In genomic region chr5:170314696-170315095, GRCh38 we compare ENCODE assay signal across 18 cellular contexts. TPM values are rescaled to one million over a fixed set of nuclear protein-coding genes. Genes with fewer than 3 reads are reported as not detected.
DNase-seq lines count a peak whose midpoint lies in the region; ATAC-seq and TF ChIP-seq lines count a peak whose summit lies in the region.
"Had no signal": no experiment of that assay in that cellular context is flagged by ENCODE, and none has a peak within 500 bp of the region (broad histone marks: within the 10 kb centered on the region; RNA-seq: fewer than 3 reads in every experiment).

No MANE protein-coding gene starts in this region.

- peak; percentile 42 for TF ChIP-seq CTCF in endodermal cell (conservative IDR thresholded peaks at IDR 0.05)
- TF ChIP-seq CTCF in neutrophil (IDR thresholded peaks at IDR 0.05), result no peak
- no peak for TF ChIP-seq CTCF in thoracic aorta (IDR thresholded peaks at IDR 0.05)

- H3K4me3 Mint-ChIP-seq in activated CD8-positive, alpha-beta memory T cell treated with anti-CD3 and anti-CD28 coated beads, Interleukin-2, amount 10 ng/mL, durations not matched to agents 7 days and 5 days, result no peak overlapping the region
- no peak overlapping the region for H3K4me3 Mint-ChIP-seq in endodermal cell
- H3K4me3 Mint-ChIP-seq: activated T-helper 1 cell treated with anti-CD3 and anti-CD28 coated beads, Interleukin-12 subunit alpha, Interleukin-12 subunit beta, Interleukin-2, Interleukin-4 antibody, amounts not matched to agents 30 ng/mL and 10 ng/mL and 1 ng/mL, durations not matched to agents 14 hours and 24 hours and 36 hours; central memory CD8-positive, alpha-beta T cell; effector memory CD8-positive, alpha-beta T cell had no signal

- no peak overlapping the region for H3K27ac Mint-ChIP-seq in activated CD8-positive, alpha-beta memory T cell treated with anti-CD3 and anti-CD28 coated beads, Interleukin-2, amount 10 ng/mL, durations not matched to agents 7 days and 5 days
- H3K27ac Mint-ChIP-seq in endodermal cell, result no peak overlapping the region

- CTCF ChIA-PET in activated CD8-positive, alpha-beta memory T cell treated with anti-CD3 and anti-CD28 coated beads, Interleukin-2, amount 10 ng/mL, durations not matched to agents 7 days and 5 days (lab: Charles Lee), result interaction anchor here (0.8 to 5.8 kb wide), 4 partner anchors 9 to 47 kb away, joined by 3 to 27 read pairs (median 14); partner anchors contain the start of gene LCP2

- H3K4me3 ChIP-seq in endodermal cell (ENCODE audit: low read length) (no peak overlapping the region), neutrophil (ENCODE audit: low read depth in 1 of 2, low read length in 1 of 2) (no peak overlapping the region), thoracic aorta (no peak overlapping the region)
- H3K4me3 ChIP-seq: hepatocyte had no signal

- no peaks in the 10 kb centered on the region for H3K27me3 Mint-ChIP-seq in activated CD8-positive, alpha-beta memory T cell treated with anti-CD3 and anti-CD28 coated beads, Interleukin-2, amount 10 ng/mL, durations not matched to agents 7 days and 5 days
- H3K27me3 Mint-ChIP-seq in endodermal cell (ENCODE audit: insufficient read depth), result no peaks in the 10 kb centered on the region
- H3K27me3 Mint-ChIP-seq: central memory CD8-positive, alpha-beta T cell; effector memory CD8-positive, alpha-beta T cell had no signal

- no peaks in the 10 kb centered on the region for H3K36me3 Mint-ChIP-seq in activated CD8-positive, alpha-beta memory T cell treated with anti-CD3 and anti-CD28 coated beads, Interleukin-2, amount 10 ng/mL, durations not matched to agents 7 days and 5 days
- no peaks in the 10 kb centered on the region for H3K36me3 Mint-ChIP-seq in endodermal cell (ENCODE audit: low read depth)

- H3K27me3 ChIP-seq in endodermal cell (ENCODE audit: control insufficient read depth, insufficient read depth, low read length, poor library complexity, severe bottlenecking) (no peaks in the 10 kb centered on the region), neutrophil (no peaks in the 10 kb centered on the region), thoracic aorta (replicated peaks; ENCODE audit: insufficient read depth) (no peaks in the 10 kb centered on the region)
- H3K27me3 ChIP-seq: BE2C, hepatocyte had no signal

- H3K36me3 ChIP-seq in endodermal cell (ENCODE audit: control insufficient read depth, insufficient read depth, low read length), result no peaks in the 10 kb centered on the region
- H3K36me3 ChIP-seq in neutrophil, result no peaks in the 10 kb centered on the region
- no peaks in the 10 kb centered on the region for H3K36me3 ChIP-seq in thoracic aorta
- H3K36me3 ChIP-seq: BE2C had no signal

- H3K27ac ChIP-seq in endodermal cell (ENCODE audit: low read depth, low read length) (peak overlapping the region; percentile 13), neutrophil (peak overlapping the region; percentile 97), thoracic aorta (peak overlapping the region; percentile 73 to 77)
- H3K27ac ChIP-seq: 22Rv1, hepatocyte had no signal

- peaks cover 38% of the 10 kb centered on the region for H3K4me1 Mint-ChIP-seq in activated CD8-positive, alpha-beta memory T cell treated with anti-CD3 and anti-CD28 coated beads, Interleukin-2, amount 10 ng/mL, durations not matched to agents 7 days and 5 days
- H3K4me1 Mint-ChIP-seq in endodermal cell, result peaks cover 5% of the 10 kb centered on the region

- no peak for ATAC-seq in activated CD8-positive, alpha-beta memory T cell treated with anti-CD3 and anti-CD28 coated beads, Interleukin-2, amount 10 ng/mL, durations not matched to agents 7 days and 5 days
- ATAC-seq in thoracic aorta (ENCODE audit: insufficient number of reproducible peaks, low FRiP score, low read depth), result no peak
- no peak for ATAC-seq in HG03354 (IDR thresholded peaks at IDR 0.05; ENCODE audit: poor library complexity, severe bottlenecking, unreplicated experiment)
- ATAC-seq in GM21515 (IDR thresholded peaks at IDR 0.05; ENCODE audit: unreplicated experiment), result no peak
- ATAC-seq: effector memory CD8-positive, alpha-beta T cell had no signal

- H3K9me3 ChIP-seq in endodermal cell (ENCODE audit: control insufficient read depth, low read length) (no peaks in the 10 kb centered on the region), neutrophil (no peaks in the 10 kb centered on the region), thoracic aorta (no peaks in the 10 kb centered on the region)
- H3K9me3 ChIP-seq: BE2C had no signal

- no peaks in the 10 kb centered on the region for H3K4me1 ChIP-seq in endodermal cell (ENCODE audit: control insufficient read depth, insufficient read depth, low read length)
- peaks cover 79 to 83% of the 10 kb centered on the region in 2 experiments for H3K4me1 ChIP-seq in neutrophil (ENCODE audit: control insufficient read depth in 1 of 2, insufficient read depth in 1 of 2, low read depth in 1 of 2, low read length in 1 of 2)
- H3K4me1 ChIP-seq in thoracic aorta (ENCODE audit: control insufficient read depth in 1 of 2, low read depth in 2 of 2), result peaks cover 13 to 17% of the 10 kb centered on the region in 2 donors
- H3K4me1 ChIP-seq: BE2C had no signal

- H3K9me3 Mint-ChIP-seq in activated CD8-positive, alpha-beta memory T cell treated with anti-CD3 and anti-CD28 coated beads, Interleukin-2, amount 10 ng/mL, durations not matched to agents 7 days and 5 days (ENCODE audit: low read depth), result no peaks in the 10 kb centered on the region
- no peaks in the 10 kb centered on the region for H3K9me3 Mint-ChIP-seq in endodermal cell
- H3K9me3 Mint-ChIP-seq: activated T-helper 1 cell treated with anti-CD3 and anti-CD28 coated beads, Interleukin-12 subunit alpha, Interleukin-12 subunit beta, Interleukin-2, Interleukin-4 antibody, amounts not matched to agents 30 ng/mL and 10 ng/mL and 1 ng/mL, durations not matched to agents 14 hours and 24 hours and 36 hours; central memory CD8-positive, alpha-beta T cell; effector memory CD8-positive, alpha-beta T cell had no signal

- peak; percentile 37 for DNase-seq in activated CD8-positive, alpha-beta memory T cell treated with anti-CD3 and anti-CD28 coated beads for 24 hours
- DNase-seq in activated CD8-positive, alpha-beta memory T cell treated with anti-CD3 and anti-CD28 coated beads, Interleukin-2, amount 10 ng/mL, durations not matched to agents 7 days and 5 days, result no peak
- DNase-seq in endodermal cell (no peak), thoracic aorta (ENCODE audit: low spot score) (no peak), HPDE6-E6E7 (ENCODE audit: extremely low spot score) (no peak)
- DNase-seq: BE2C; effector memory CD8-positive, alpha-beta T cell; NCI-H1105; SIG-M5; stimulated activated CD4-positive, alpha-beta T cell treated with anti-CD3 and anti-CD28 coated beads, Interleukin-2, amount 100 ng/mL, for 48 hours; T-helper 9 cell had no signal

- 79 to 80% methylated on average over 2 of the region's 2 CpGs for WGBS in endodermal cell (ENCODE audit: insufficient coverage in 1 of 2, insufficient read length in 1 of 2), 2 experiments

- H3K9ac ChIP-seq in endodermal cell (ENCODE audit: extremely low read depth, low read length, poor library complexity, severe bottlenecking), result no peak overlapping the region

RNA-seq across cellular contexts. Expression of gene LCP2, which starts 17.1 kb away (rescaled TPM):
- 100 to 1,000 TPM; 393 to 419 TPM for total RNA-seq in activated CD8-positive, alpha-beta memory T cell treated with anti-CD3 and anti-CD28 coated beads, Interleukin-2, amount 10 ng/mL, durations not matched to agents 7 days and 5 days
- total RNA-seq in endodermal cell, result under 1 TPM in 1 of 2 donors, not detected in 1; 0.11 TPM
- not detected for polyA plus RNA-seq in endodermal cell (2013, experiment 1 of 2)
- not detected for polyA plus RNA-seq in endodermal cell (2013, experiment 2 of 2)
- total RNA-seq in thoracic aorta, result 10 to 100 TPM; 56.9 to 76.5 TPM
- polyA plus RNA-seq: hepatocyte had no signal

Comparison
In these comparisons a context has a peak if more than half of its experiments do, and no peak if none do; other contexts are left out.
1. H3K27ac ChIP-seq: peak in every context shown above with its lines; median percentile 97 in neutrophil; 75 in thoracic aorta; 13 in endodermal cell.
2. RNA of gene LCP2, which starts 17.1 kb away (total RNA-seq): 393 to 419 TPM in activated CD8-positive, alpha-beta memory T cell treated with anti-CD3 and anti-CD28 coated beads, Interleukin-2, amount 10 ng/mL, durations not matched to agents 7 days and 5 days and 56.9 to 76.5 TPM in thoracic aorta; 0.11 TPM in endodermal cell; every median in the first group is over 10 times any median in the second.